ENCODE assay signal across 8 cellular contexts in genomic region chrX:70979136-70979762, GRCh38. TPM values are rescaled to one million over a fixed set of nuclear protein-coding genes. Genes with fewer than 3 reads are reported as not detected.
DNase-seq lines count a peak whose midpoint lies in the region; ATAC-seq, FAIRE-seq and TF ChIP-seq lines count a peak whose summit lies in the region.

No MANE protein-coding gene starts in this region.

- no peak overlapping the region for H3K9ac ChIP-seq in GM23248

- no peaks in the 10 kb centered on the region for H4K20me1 ChIP-seq in GM23248 (ENCODE audit: insufficient read depth)

- no peak overlapping the region for H3K27ac ChIP-seq in GM23248

- H2AFZ ChIP-seq in GM23248, result peak overlapping the region; percentile 84

- no peaks in the 10 kb centered on the region for H3K79me2 ChIP-seq in GM23248 (ENCODE audit: insufficient read depth)

- WGBS in GM23248 (ENCODE audit: low coverage in 1 of 2, low lambda C conversion rate in 2 of 2, missing lambda C conversion rate in 2 of 2), 2 experiments, result 4 to 12% methylated on average over 6 to 9 of the region's 9 CpGs

- ATAC-seq in GM19324 (IDR thresholded peaks at IDR 0.05; ENCODE audit: low FRiP score, unreplicated experiment), result no peak
- no peak for ATAC-seq in GM18505 (IDR thresholded peaks at IDR 0.05; ENCODE audit: unreplicated experiment)
- no peak for ATAC-seq in HG02798 (IDR thresholded peaks at IDR 0.05; ENCODE audit: poor library complexity, unreplicated experiment)

- no peaks in the 10 kb centered on the region for H3K9me3 ChIP-seq in GM23248 (ENCODE audit: low read depth)

- H3K4me2 ChIP-seq in GM23248 (ENCODE audit: unreplicated experiment), result no peak overlapping the region

- H3F3A ChIP-seq in GM23248 (ENCODE audit: insufficient read depth), result no peaks in the 10 kb centered on the region

- FAIRE-seq in TTC549 (lab: Jason Lieb, UNC), result peak; percentile 36

- no peaks in the 10 kb centered on the region for H3K36me3 ChIP-seq in GM23248 (ENCODE audit: low read depth)

- TF ChIP-seq POLR2A in GM18505 (IDR thresholded peaks at IDR 0.05; ENCODE audit: borderline replicate concordance, extremely low read depth, insufficient read depth, insufficient read length), result no peak

- in situ Hi-C loops in GM23248 (cut with MboI), result loop anchor here (25.0 kb wide), 1 partner anchor 183 kb away; no protein-coding TSS in a partner anchor

- H3K4me3 ChIP-seq in GM23248, result no peak overlapping the region

- peaks cover 4% of the 10 kb centered on the region; the same call in 1 of the 2 replicates for H3K4me1 ChIP-seq in GM23248 (ENCODE audit: insufficient read depth)

- H3K27me3 ChIP-seq in GM23248 (replicated peaks; ENCODE audit: insufficient read depth), result no peaks in the 10 kb centered on the region

- H3K9me2 ChIP-seq in GM23248 (ENCODE audit: insufficient read depth), result no peaks in the 10 kb centered on the region

- DNase-seq in AG08395 (ENCODE audit: low spot score) (peak; percentile 54), GM23248 (peak; percentile 66), iPS-NIHi7 (ENCODE audit: extremely low spot score) (peak; percentile 47)
- no peak for DNase-seq in activated effector memory CD4-positive, alpha-beta T cell treated with anti-CD3 and anti-CD28 coated beads, Interleukin-2, amount 50 U/mL, for 16 hours

RNA-seq across cellular contexts. Expression of gene SLC7A3, which starts 48.4 kb away (rescaled TPM):
- 0.11 and 0.25 TPM in 2 replicates for total RNA-seq in GM23248 (2014; rRNA removed; shearing (Covaris generic))
- not detected in 2 replicates for polyA plus RNA-seq in GM23248 (2016; fragmentation: Nextera tagmentation; extraction: Ambion mirVana)
